Comparison of ENCODE assay signal across 15 cellular contexts in genomic region chrX:46865281-46865680, GRCh38. TPM values are rescaled to one million over a fixed set of nuclear protein-coding genes. Genes with fewer than 3 reads are reported as not detected.
A peak's percentile ranks its signal among the peaks of the same experiment; 100 is the strongest.
DNase-seq lines count a peak whose midpoint lies in the region; ATAC-seq and TF ChIP-seq lines count a peak whose summit lies in the region.
"Had no signal": no experiment of that assay in that cellular context is flagged by ENCODE, and none has a peak within 500 bp of the region (broad histone marks: within the 10 kb centered on the region; RNA-seq: fewer than 3 reads in every experiment).

No MANE protein-coding gene starts in this region.

- TF ChIP-seq CTCF in choroid plexus epithelial cell (conservative IDR thresholded peaks at IDR 0.05; ENCODE audit: low read depth, low read length) = no peak

- no peak overlapping the region for H3K4me3 Mint-ChIP-seq in naive thymus-derived CD4-positive, alpha-beta T cell
- no peak overlapping the region for H3K4me3 Mint-ChIP-seq in effector memory CD8-positive, alpha-beta T cell
- H3K4me3 Mint-ChIP-seq: activated CD8-positive, alpha-beta memory T cell treated with anti-CD3 and anti-CD28 coated beads, Interleukin-2, amount 10 ng/mL, durations not matched to agents 7 days and 5 days had no signal

- H3K27ac ChIP-seq in naive thymus-derived CD4-positive, alpha-beta T cell (ENCODE audit: low read depth, low read length) = no peak overlapping the region
- H3K27ac ChIP-seq: left ventricle myocardium inferior had no signal

- H3K27ac Mint-ChIP-seq in naive thymus-derived CD4-positive, alpha-beta T cell = no peak overlapping the region
- H3K27ac Mint-ChIP-seq in effector memory CD8-positive, alpha-beta T cell = no peak overlapping the region
- H3K27ac Mint-ChIP-seq: activated CD8-positive, alpha-beta memory T cell treated with anti-CD3 and anti-CD28 coated beads, Interleukin-2, amount 10 ng/mL, durations not matched to agents 7 days and 5 days had no signal

- no peak overlapping the region for H3K4me3 ChIP-seq in choroid plexus epithelial cell (ENCODE audit: low read depth, low read length)
- H3K4me3 ChIP-seq in naive thymus-derived CD4-positive, alpha-beta T cell (ENCODE audit: low read length) = no peak overlapping the region
- no peak overlapping the region for H3K4me3 ChIP-seq in H7 (ENCODE audit: insufficient read depth, low read depth, low read length)
- H3K4me3 ChIP-seq: left ventricle myocardium inferior had no signal

- no peaks in the 10 kb centered on the region for H3K27me3 Mint-ChIP-seq in naive thymus-derived CD4-positive, alpha-beta T cell
- no peaks in the 10 kb centered on the region for H3K27me3 Mint-ChIP-seq in effector memory CD8-positive, alpha-beta T cell
- H3K27me3 Mint-ChIP-seq: activated CD8-positive, alpha-beta memory T cell treated with anti-CD3 and anti-CD28 coated beads, Interleukin-2, amount 10 ng/mL, durations not matched to agents 7 days and 5 days had no signal

- no peaks in the 10 kb centered on the region for H3K27me3 ChIP-seq in naive thymus-derived CD4-positive, alpha-beta T cell (ENCODE audit: control insufficient read depth in 2 of 2, insufficient read depth in 2 of 2, low read length in 2 of 2)
- H3K27me3 ChIP-seq in H7 (ENCODE audit: control insufficient read depth, insufficient read depth, low read length) = no peaks in the 10 kb centered on the region

- H3K4me1 ChIP-seq in naive thymus-derived CD4-positive, alpha-beta T cell (ENCODE audit: control insufficient read depth in 2 of 2, insufficient read depth in 2 of 2, low read length in 2 of 2) = no peaks in the 10 kb centered on the region
- H3K4me1 ChIP-seq: left ventricle myocardium inferior had no signal

- H3K36me3 ChIP-seq in naive thymus-derived CD4-positive, alpha-beta T cell (ENCODE audit: control insufficient read depth in 2 of 3, insufficient read depth in 3 of 3, low read length in 3 of 3) = no peaks in the 10 kb centered on the region
- H3K36me3 ChIP-seq in H7 (replicated peaks; ENCODE audit: control insufficient read depth, insufficient read depth, low read length) = no peaks in the 10 kb centered on the region

- peaks cover 0 to 4% (median 0%) of the 10 kb centered on the region in 7 donors for H3K4me1 Mint-ChIP-seq in naive thymus-derived CD4-positive, alpha-beta T cell
- no peaks in the 10 kb centered on the region for H3K4me1 Mint-ChIP-seq in effector memory CD8-positive, alpha-beta T cell (ENCODE audit: low read depth in 2 of 2)
- H3K4me1 Mint-ChIP-seq: activated CD8-positive, alpha-beta memory T cell treated with anti-CD3 and anti-CD28 coated beads, Interleukin-2, amount 10 ng/mL, durations not matched to agents 7 days and 5 days had no signal

- intact Hi-C loops in naive thymus-derived CD4-positive, alpha-beta T cell (cut with micrococcal nuclease) = no loop called here

- ATAC-seq in naive thymus-derived CD4-positive, alpha-beta T cell = peak; percentile 57
- no peak for ATAC-seq in GM18868 (IDR thresholded peaks at IDR 0.05; ENCODE audit: unreplicated experiment)
- ATAC-seq in effector memory CD8-positive, alpha-beta T cell (replicated peaks) = no peak
- ATAC-seq: activated CD8-positive, alpha-beta memory T cell treated with anti-CD3 and anti-CD28 coated beads, Interleukin-2, amount 10 ng/mL, durations not matched to agents 7 days and 5 days had no signal

- DNase-seq in EH (ENCODE audit: low read depth) (peak; percentile 75), MV-4-11 (lab: John Stamatoyannopoulos, UW) (peak; percentile 61), choroid plexus epithelial cell (ENCODE audit: low read depth) (peak; percentile 53), SK-N-DZ (ENCODE audit: low spot score) (no peak), H7 (no peak)
- no peak for DNase-seq in naive thymus-derived CD4-positive, alpha-beta T cell
- no peak for DNase-seq in effector memory CD8-positive, alpha-beta T cell
- DNase-seq: activated CD8-positive, alpha-beta memory T cell treated with anti-CD3 and anti-CD28 coated beads, Interleukin-2, amount 10 ng/mL, durations not matched to agents 7 days and 5 days; DMS 273 treated with DMSO at 0.1 percent for 48 hours; left ventricle myocardium inferior; NCI-H526 treated with DMSO at 0.1 percent for 48 hours; posterior cingulate gyrus; stimulated activated CD4-positive, alpha-beta T cell treated with anti-CD3 and anti-CD28 coated beads, Interleukin-4, amount 100 ng/mL, for 4 hours; substantia nigra had no signal

- CTCF ChIA-PET in naive thymus-derived CD4-positive, alpha-beta T cell (lab: Charles Lee) = no interaction called here

- peaks cover 0 to 38% (median 10%) of the 10 kb centered on the region in 5 donors for H3K36me3 Mint-ChIP-seq in naive thymus-derived CD4-positive, alpha-beta T cell
- H3K36me3 Mint-ChIP-seq in effector memory CD8-positive, alpha-beta T cell (ENCODE audit: insufficient read depth) = peaks cover 16% of the 10 kb centered on the region

- H3K9me3 Mint-ChIP-seq in naive thymus-derived CD4-positive, alpha-beta T cell = no peaks in the 10 kb centered on the region
- no peaks in the 10 kb centered on the region for H3K9me3 Mint-ChIP-seq in effector memory CD8-positive, alpha-beta T cell

- POLR2A ChIA-PET in naive thymus-derived CD4-positive, alpha-beta T cell (lab: Charles Lee) = no interaction called here

- no peaks in the 10 kb centered on the region for H3K9me3 ChIP-seq in naive thymus-derived CD4-positive, alpha-beta T cell (ENCODE audit: control insufficient read depth in 2 of 3, low read length in 3 of 3)
- H3K9me3 ChIP-seq: left ventricle myocardium inferior had no signal

RNA-seq across cellular contexts. Expression of gene RP2, which starts 28.4 kb away (rescaled TPM):
- 10 to 100 TPM in 1 of 5 experiments, 1 to 10 TPM in 4; 4.9 to 14.5 (median 6.3) TPM for total RNA-seq in naive thymus-derived CD4-positive, alpha-beta T cell
- 1 to 10 TPM; 3.2 to 5.9 TPM for polyA plus RNA-seq in naive thymus-derived CD4-positive, alpha-beta T cell
- 13.6 and 13.7 TPM in 2 replicates for polyA plus RNA-seq in SK-N-DZ (2014; cell fraction: cytosol; rRNA removed)
- polyA plus RNA-seq in SK-N-DZ (2014; cell fraction: nucleus; rRNA removed) = 3.1 and 3.2 TPM in 2 replicates
- 22.1 and 28.3 TPM in 2 replicates for total RNA-seq in H7 (2014; rRNA removed; shearing (Covaris generic))

RNA-seq across cellular contexts. Expression of gene JADE3, which starts 46.9 kb away (rescaled TPM):
- 1 to 10 TPM in 1 of 5 experiments, under 1 TPM in 4; 0.11 to 1.3 (median 0.22) TPM for total RNA-seq in naive thymus-derived CD4-positive, alpha-beta T cell
- polyA plus RNA-seq in naive thymus-derived CD4-positive, alpha-beta T cell = under 1 TPM in 1 of 2 donors, not detected in 1; 0.05 TPM
- 6.9 and 9.3 TPM in 2 replicates for polyA plus RNA-seq in SK-N-DZ (2014; cell fraction: cytosol; rRNA removed)
- polyA plus RNA-seq in SK-N-DZ (2014; cell fraction: nucleus; rRNA removed) = 7.2 and 8.8 TPM in 2 replicates
- total RNA-seq in H7 (2014; rRNA removed; shearing (Covaris generic)) = 16.0 and 18.7 TPM in 2 replicates

Comparison
In these comparisons a context has a peak if more than half of its experiments do, and no peak if none do; other contexts are left out.
1. DNase-seq: peak in EH (single experiment), MV-4-11 (single experiment) and choroid plexus epithelial cell (single experiment); none in naive thymus-derived CD4-positive, alpha-beta T cell (0 of 9), SK-N-DZ (single experiment), H7 (single experiment) and effector memory CD8-positive, alpha-beta T cell (0 of 3).